In genomic region chr7:6825236-6826125, GRCh38 we compare ENCODE assay signal across 8 cellular contexts. TPM values are rescaled to one million over a fixed set of nuclear protein-coding genes. Genes with fewer than 3 reads are reported as not detected.
A peak's percentile ranks its signal among the peaks of the same experiment; 100 is the strongest.
DNase-seq lines count a peak whose midpoint lies in the region; ATAC-seq and TF ChIP-seq lines count a peak whose summit lies in the region.
"Not testable (repeated sequence)": the region's sequence is repeated elsewhere in the genome, so short reads cannot be mapped to it uniquely, and the experiment has no call there.

No MANE protein-coding gene starts in this region.

- CTCF ChIA-PET in CD4-positive, alpha-beta memory T cell (lab: Charles Lee; ENCODE audit: partially characterized antibody); activated CD4-positive, alpha-beta memory T cell treated with anti-CD3 and anti-CD28 coated beads for 36 hours (lab: Charles Lee): not testable (repeated sequence)

- H3K27me3 ChIP-seq in CD4-positive, alpha-beta memory T cell (ENCODE audit: insufficient read depth, low read length); HUES48 (ENCODE audit: control insufficient read depth, insufficient read depth, low read length); effector memory CD4-positive, alpha-beta T cell (replicated peaks; ENCODE audit: control insufficient read depth, insufficient read depth, low read length, poor library complexity, severe bottlenecking); lung (ENCODE audit: control insufficient read depth, insufficient read depth): not testable (repeated sequence)

- not testable (repeated sequence) for H3K36me3 ChIP-seq in CD4-positive, alpha-beta memory T cell (ENCODE audit: insufficient read depth, low read length); HUES48 (ENCODE audit: control insufficient read depth, insufficient read depth, low read length); effector memory CD4-positive, alpha-beta T cell (ENCODE audit: control insufficient read depth, insufficient read depth, low read length); lung (ENCODE audit: control insufficient read depth in 2 of 2, insufficient read depth in 2 of 2, low read length in 2 of 2)

- not testable (repeated sequence) for H3K4me1 ChIP-seq in CD4-positive, alpha-beta memory T cell (ENCODE audit: insufficient read depth, low read length); HUES48 (ENCODE audit: control insufficient read depth, insufficient read depth, low read length); effector memory CD4-positive, alpha-beta T cell (ENCODE audit: control insufficient read depth, insufficient read depth, low read length, poor library complexity, severe bottlenecking); lung (ENCODE audit: control insufficient read depth in 2 of 2, insufficient read depth in 2 of 2, low read length in 2 of 2)

- POLR2A ChIA-PET in CD4-positive, alpha-beta memory T cell (lab: Charles Lee; ENCODE audit: partially characterized antibody); activated CD4-positive, alpha-beta memory T cell treated with anti-CD3 and anti-CD28 coated beads for 36 hours (lab: Charles Lee): not testable (repeated sequence)

- not testable (repeated sequence) for DNase-seq in CD4-positive, alpha-beta memory T cell; activated CD4-positive, alpha-beta memory T cell treated with anti-CD3 and anti-CD28 coated beads for 36 hours; effector memory CD4-positive, alpha-beta T cell; lung (ENCODE audit: low spot score); stimulated activated naive CD8-positive, alpha-beta T cell treated with anti-CD3 and anti-CD28 coated beads, Interleukin-15, Interleukin-2, amounts not matched to agents 100 U/mL and 50 U/mL, for 24 hours

- peak; percentile 55 for ATAC-seq in GM19452 (IDR thresholded peaks at IDR 0.05; ENCODE audit: unreplicated experiment)
- ATAC-seq in HG02840 (IDR thresholded peaks at IDR 0.05; ENCODE audit: low FRiP score, unreplicated experiment): peak; percentile 44
- peak; percentile 53 for ATAC-seq in lung (ENCODE audit: insufficient read depth, low FRiP score)
- peak; percentile 37 for ATAC-seq in stimulated activated naive CD8-positive, alpha-beta T cell treated with anti-CD3 and anti-CD28 coated beads, Interleukin-15, Interleukin-2, amounts not matched to agents 100 U/mL and 50 U/mL, for 24 hours

- WGBS in lung, 2 donors: 0 to 41% methylated on average over 3 to 9 of the region's 42 CpGs

- peak overlapping the region in 3 of 7 donors; percentile 5 to 86 (median 60) for H3K27ac Mint-ChIP-seq in CD4-positive, alpha-beta memory T cell
- peak overlapping the region; percentile 38 for H3K27ac Mint-ChIP-seq in activated CD4-positive, alpha-beta memory T cell treated with anti-CD3 and anti-CD28 coated beads for 36 hours

- H3K4me3 Mint-ChIP-seq in CD4-positive, alpha-beta memory T cell: peak overlapping the region in 7 of 8 donors; percentile 48 to 91 (median 81)
- peak overlapping the region; percentile 74 for H3K4me3 Mint-ChIP-seq in activated CD4-positive, alpha-beta memory T cell treated with anti-CD3 and anti-CD28 coated beads for 36 hours

- not testable (repeated sequence) for H3K9me3 ChIP-seq in CD4-positive, alpha-beta memory T cell (ENCODE audit: control insufficient read depth in 1 of 2, low read length in 2 of 2); HUES48 (ENCODE audit: control insufficient read depth, insufficient read depth, low read length); effector memory CD4-positive, alpha-beta T cell (ENCODE audit: control insufficient read depth, low read length); lung (ENCODE audit: control insufficient read depth in 2 of 2, insufficient read depth in 1 of 2, low read length in 1 of 2)

- not testable (repeated sequence) for H3K27me3 Mint-ChIP-seq in CD4-positive, alpha-beta memory T cell; activated CD4-positive, alpha-beta memory T cell treated with anti-CD3 and anti-CD28 coated beads for 36 hours

- H3K4me1 Mint-ChIP-seq in CD4-positive, alpha-beta memory T cell: peaks cover 0 to 22% (median 8%) of the 10 kb centered on the region in 4 donors
- not testable (repeated sequence) for H3K4me1 Mint-ChIP-seq in activated CD4-positive, alpha-beta memory T cell treated with anti-CD3 and anti-CD28 coated beads for 36 hours (ENCODE audit: low read depth)

- peak overlapping the region; percentile 21 for H3K27ac ChIP-seq in CD4-positive, alpha-beta memory T cell (ENCODE audit: low read depth, low read length)
- H3K27ac ChIP-seq in HUES48 (ENCODE audit: low read depth, low read length); lung (ENCODE audit: low read depth in 1 of 2, low read length in 1 of 2): not testable (repeated sequence)
- peak overlapping the region; percentile 48 for H3K27ac ChIP-seq in effector memory CD4-positive, alpha-beta T cell (ENCODE audit: insufficient read depth, low read length, poor library complexity, severe bottlenecking)

- H3K36me3 Mint-ChIP-seq in CD4-positive, alpha-beta memory T cell: peaks cover 10 to 14% of the 10 kb centered on the region in 2 donors
- not testable (repeated sequence) for H3K36me3 Mint-ChIP-seq in activated CD4-positive, alpha-beta memory T cell treated with anti-CD3 and anti-CD28 coated beads for 36 hours

- intact Hi-C loops in CD4-positive, alpha-beta memory T cell (cut with micrococcal nuclease); activated CD4-positive, alpha-beta memory T cell treated with anti-CD3 and anti-CD28 coated beads for 36 hours (cut with micrococcal nuclease): not testable (repeated sequence)

- H3K9me3 Mint-ChIP-seq in CD4-positive, alpha-beta memory T cell; activated CD4-positive, alpha-beta memory T cell treated with anti-CD3 and anti-CD28 coated beads for 36 hours: not testable (repeated sequence)

- H3K4me3 ChIP-seq in CD4-positive, alpha-beta memory T cell (ENCODE audit: low read length in 2 of 2): peak overlapping the region in 1 of 2 donors; percentile 45
- H3K4me3 ChIP-seq in HUES48 (ENCODE audit: low read depth, low read length): peak overlapping the region; percentile 51
- peak overlapping the region; percentile 49 for H3K4me3 ChIP-seq in effector memory CD4-positive, alpha-beta T cell (ENCODE audit: insufficient read depth, low read depth, low read length, poor library complexity, severe bottlenecking)
- H3K4me3 ChIP-seq in lung: not testable (repeated sequence)

- not testable (repeated sequence) for TF ChIP-seq CTCF in lung (IDR thresholded peaks at IDR 0.05; ENCODE audit: control extremely low read depth, extremely low read depth)

- H3K9ac ChIP-seq in HUES48 (ENCODE audit: low read depth, low read length): not testable (repeated sequence)

RNA-seq across cellular contexts. Expression of gene CCZ1B, which starts 0.6 kb away (rescaled TPM):
- 10 to 100 TPM; 89.5 to 95.3 TPM for total RNA-seq in CD4-positive, alpha-beta memory T cell
- 10 to 100 TPM; 22.1 to 32.2 TPM for polyA plus RNA-seq in CD4-positive, alpha-beta memory T cell
- 10 to 100 TPM; 65.7 to 82.4 TPM for total RNA-seq in activated CD4-positive, alpha-beta memory T cell treated with anti-CD3 and anti-CD28 coated beads for 36 hours
- total RNA-seq in lung: 10 to 100 TPM; 43.8 to 66.1 TPM
- 10 to 100 TPM; 19.5 to 46.5 TPM for polyA plus RNA-seq in lung
